ENCODE assay signal across 1 cellular context in genomic region chr10:78937800-78938694, GRCh38.
TF ChIP-seq lines count a peak whose summit lies in the region.

No MANE protein-coding gene starts in this region.

TF ChIP-seq in HepG2, 621 proteins besides CTCF, POLR2A, EP300 and RAD21 (continued from another document and continues in another):
- TF ChIP-seq ZNF337 (CRISPR knock-in tag; IDR thresholded peaks at IDR 0.05; ENCODE audit: borderline replicate concordance, low read depth) (no peak), FOXC1 (CRISPR knock-in tag; IDR thresholded peaks at IDR 0.05; ENCODE audit: borderline replicate concordance) (no peak), FOXK1 (CRISPR knock-in tag; IDR thresholded peaks at IDR 0.05; ENCODE audit: borderline replicate concordance, low read depth) (peak; percentile 71; the same call in 1 of the 2 replicates), SP5 (CRISPR knock-in tag; IDR thresholded peaks at IDR 0.05; ENCODE audit: borderline replicate concordance, low read depth) (no peak), ONECUT2 (CRISPR knock-in tag; IDR thresholded peaks at IDR 0.05) (no peak), ZKSCAN8 (CRISPR knock-in tag; IDR thresholded peaks at IDR 0.05; ENCODE audit: borderline replicate concordance) (peak; percentile 83), ZNF281 (CRISPR knock-in tag; IDR thresholded peaks at IDR 0.05; ENCODE audit: borderline replicate concordance) (peak; percentile 65), ZNF446 (CRISPR knock-in tag; IDR thresholded peaks at IDR 0.05) (no peak), DBP (CRISPR knock-in tag; IDR thresholded peaks at IDR 0.05; ENCODE audit: not compliant biosample characterization) (no peak), SAP130 (CRISPR knock-in tag; IDR thresholded peaks at IDR 0.05; ENCODE audit: low read depth) (peak; percentile 71), TIGD3 (CRISPR knock-in tag; IDR thresholded peaks at IDR 0.05; ENCODE audit: borderline replicate concordance) (no peak), TP53 (CRISPR knock-in tag; conservative IDR thresholded peaks at IDR 0.05) (no peak), SP1 (IDR thresholded peaks at IDR 0.05) (no peak), SP1 (CRISPR knock-in tag; IDR thresholded peaks at IDR 0.05) (no peak), CERS6 (CRISPR knock-in tag; IDR thresholded peaks at IDR 0.05) (no peak), RARA (CRISPR knock-in tag; IDR thresholded peaks at IDR 0.05) (peak; percentile 80), FOXO4 (CRISPR knock-in tag; conservative IDR thresholded peaks at IDR 0.05) (no peak), TRIM22 (IDR thresholded peaks at IDR 0.05) (no peak), FOXM1 (CRISPR knock-in tag; IDR thresholded peaks at IDR 0.05) (no peak), ZNF20 (CRISPR knock-in tag; IDR thresholded peaks at IDR 0.05) (no peak), GATAD2A (CRISPR knock-in tag; IDR thresholded peaks at IDR 0.05) (peak; percentile 33; the same call in 1 of the 2 replicates), ATF4 (CRISPR knock-in tag; IDR thresholded peaks at IDR 0.05) (no peak), ZBTB14 (CRISPR knock-in tag; IDR thresholded peaks at IDR 0.05) (no peak), FOXP1 (IDR thresholded peaks at IDR 0.05) (no peak), FOXP1 (CRISPR knock-in tag; IDR thresholded peaks at IDR 0.05) (peak; percentile 76), IRX3 (CRISPR knock-in tag; IDR thresholded peaks at IDR 0.05; ENCODE audit: borderline replicate concordance, low read depth) (no peak), AGO1 (IDR thresholded peaks at IDR 0.05; ENCODE audit: low read depth, low read length, poor library complexity, severe bottlenecking) (no peak), ZNF720 (CRISPR knock-in tag; IDR thresholded peaks at IDR 0.05) (no peak), CENPBD1 (CRISPR knock-in tag; IDR thresholded peaks at IDR 0.05; ENCODE audit: borderline replicate concordance, low read depth) (no peak), ZNF816 (CRISPR knock-in tag; IDR thresholded peaks at IDR 0.05; ENCODE audit: borderline replicate concordance) (no peak), HMG20A (CRISPR knock-in tag; IDR thresholded peaks at IDR 0.05; ENCODE audit: borderline replicate concordance) (no peak), TRIM24 (CRISPR knock-in tag; IDR thresholded peaks at IDR 0.05) (no peak), ARID3A (IDR thresholded peaks at IDR 0.05; ENCODE audit: low read depth, low read length) (no peak), TMF1 (CRISPR knock-in tag; IDR thresholded peaks at IDR 0.05; ENCODE audit: low read depth) (no peak), MZF1 (CRISPR knock-in tag; IDR thresholded peaks at IDR 0.05; ENCODE audit: borderline replicate concordance) (no peak), HDAC1 (CRISPR knock-in tag; IDR thresholded peaks at IDR 0.05) (peak; percentile 37; the same call in 1 of the 2 replicates), TSC22D2 (CRISPR knock-in tag; IDR thresholded peaks at IDR 0.05; ENCODE audit: borderline replicate concordance) (no peak), DRAP1 (CRISPR knock-in tag; IDR thresholded peaks at IDR 0.05) (no peak; the same call in 1 of the 2 replicates), ZNF770 (CRISPR knock-in tag; IDR thresholded peaks at IDR 0.05) (no peak), SMYD3 (CRISPR knock-in tag; IDR thresholded peaks at IDR 0.05) (0 out of 2 replicates have a peak, but pooled peaks have one; percentile 51), ZNF12 (CRISPR knock-in tag; IDR thresholded peaks at IDR 0.05) (no peak), ZNF644 (CRISPR knock-in tag; IDR thresholded peaks at IDR 0.05; ENCODE audit: low read depth) (no peak), ZBTB39 (CRISPR knock-in tag; IDR thresholded peaks at IDR 0.05) (no peak)
